Comparison of ENCODE assay signal across 12 cellular contexts in genomic region chr10:7193369-7193768, GRCh38.
DNase-seq lines count a peak whose midpoint lies in the region; ATAC-seq and TF ChIP-seq lines count a peak whose summit lies in the region.
"Had no signal": no experiment of that assay in that cellular context is flagged by ENCODE, and none has a peak within 500 bp of the region (broad histone marks: within the 10 kb centered on the region; RNA-seq: fewer than 3 reads in every experiment).

No MANE protein-coding gene starts in this region.

- no peak overlapping the region for H3K18ac ChIP-seq in trophoblast cell (ENCODE audit: low read length)

- no peak overlapping the region for H2BK12ac ChIP-seq in trophoblast cell (ENCODE audit: low read length)

- H3K4me2 ChIP-seq in trophoblast cell (ENCODE audit: low read length) = no peak overlapping the region

- H3K4me3 ChIP-seq in left ventricle myocardium inferior = no peak overlapping the region
- no peak overlapping the region for H3K4me3 ChIP-seq in trophoblast cell (ENCODE audit: low read depth, low read length)
- no peak overlapping the region for H3K4me3 ChIP-seq in BE2C (ENCODE audit: low read depth, low read length)
- no peak overlapping the region for H3K4me3 ChIP-seq in aorta (ENCODE audit: low read length in 2 of 2)
- H3K4me3 ChIP-seq: K562 had no signal

- no peak overlapping the region for H4K8ac ChIP-seq in trophoblast cell (ENCODE audit: low read depth, low read length)

- intact Hi-C loops in left ventricle myocardium superior (cut with micrococcal nuclease) (no loop called here), left ventricle myocardium inferior (cut with micrococcal nuclease) (no loop called here), aorta (cut with DNase I) (no loop called here)

- H3K36me3 ChIP-seq in left ventricle myocardium inferior (peaks cover 76% of the 10 kb centered on the region), trophoblast cell (ENCODE audit: control insufficient read depth in 1 of 2, insufficient read depth in 2 of 2, low read length in 2 of 2) (peaks cover 1 to 4% of the 10 kb centered on the region in 2 experiments), BE2C (peaks cover 28% of the 10 kb centered on the region), aorta (ENCODE audit: control insufficient read depth in 1 of 2, insufficient read depth in 2 of 2, low read length in 1 of 2) (no peaks in the 10 kb centered on the region)
- H3K36me3 ChIP-seq: WERI-Rb-1 had no signal

- no peak overlapping the region for H3K9ac ChIP-seq in trophoblast cell (ENCODE audit: low read length)

- H2BK5ac ChIP-seq in trophoblast cell (ENCODE audit: low read depth, low read length, poor library complexity) = no peak overlapping the region

- DNase-seq in left ventricle myocardium superior (no peak), left ventricle myocardium inferior (no peak), activated T-cell treated with anti-CD3 and anti-CD28 coated beads for 48 hours (ENCODE audit: low read depth) (peak; percentile 37), trophoblast cell (peak; percentile 19 to 32), COLO829 (ENCODE audit: low spot score) (no peak), OCI-M1 (lab: John Stamatoyannopoulos, UW) (no peak), BE2C (no peak), aorta (no peak)
- DNase-seq: NCI-H2171, WERI-Rb-1 had no signal

- H3K4ac ChIP-seq in trophoblast cell (ENCODE audit: low read depth, low read length) = no peak overlapping the region

- H3K79me2 ChIP-seq in trophoblast cell (ENCODE audit: control insufficient read depth, insufficient read depth, low read length, poor library complexity) = no peaks in the 10 kb centered on the region

- no CpG with 5 or more reads among the region's 7 CpGs for WGBS in trophoblast cell (ENCODE audit: extremely low coverage, insufficient coverage, insufficient read length)
- WGBS in aorta, 2 donors = 92 to 94% methylated on average over 7 of the region's 7 CpGs

- peak; percentile 73 for ATAC-seq in left ventricle myocardium superior
- ATAC-seq in aorta (ENCODE audit: low FRiP score) = no peak
- ATAC-seq: K562 had no signal

- H2AFZ ChIP-seq in trophoblast cell (ENCODE audit: insufficient read depth, low read length, poor library complexity) = no peak overlapping the region

- H3K27ac ChIP-seq in left ventricle myocardium inferior (replicated peaks) = no peak overlapping the region
- no peak overlapping the region for H3K27ac ChIP-seq in trophoblast cell (ENCODE audit: low read depth, low read length)
- H3K27ac ChIP-seq in aorta (ENCODE audit: low read depth in 1 of 2, low read length in 2 of 2) = no peak overlapping the region
- H3K27ac ChIP-seq: RWPE1, WERI-Rb-1 had no signal

- H4K91ac ChIP-seq in trophoblast cell (ENCODE audit: low read depth, low read length) = no peak overlapping the region

- no peak overlapping the region for H3K14ac ChIP-seq in trophoblast cell (ENCODE audit: low read length)

- no peak overlapping the region for H2BK120ac ChIP-seq in trophoblast cell (ENCODE audit: insufficient read depth, low read length, poor library complexity)

- peaks cover 24% of the 10 kb centered on the region for H3K4me1 ChIP-seq in left ventricle myocardium inferior
- no peaks in the 10 kb centered on the region for H3K4me1 ChIP-seq in trophoblast cell (ENCODE audit: control insufficient read depth in 1 of 2, insufficient read depth in 2 of 2, low read length in 2 of 2)
- no peaks in the 10 kb centered on the region for H3K4me1 ChIP-seq in BE2C
- H3K4me1 ChIP-seq in aorta (ENCODE audit: control insufficient read depth in 1 of 2, insufficient read depth in 2 of 2, low read length in 2 of 2) = no peaks in the 10 kb centered on the region

- H3K23ac ChIP-seq in trophoblast cell (ENCODE audit: low read length) = no peak overlapping the region

- H2AK5ac ChIP-seq in trophoblast cell (ENCODE audit: low read length) = no peak overlapping the region

- H3K9me3 ChIP-seq in left ventricle myocardium inferior (replicated peaks) (peaks cover 12% of the 10 kb centered on the region), trophoblast cell (ENCODE audit: insufficient read depth, low read depth, low read length) (no peaks in the 10 kb centered on the region), BE2C (no peaks in the 10 kb centered on the region), aorta (ENCODE audit: control insufficient read depth, low read length) (peaks cover 6% of the 10 kb centered on the region)

- H3K27me3 ChIP-seq in left ventricle myocardium inferior (ENCODE audit: low read depth) (no peaks in the 10 kb centered on the region), trophoblast cell (ENCODE audit: insufficient read depth, low read length) (no peaks in the 10 kb centered on the region), BE2C (no peaks in the 10 kb centered on the region), aorta (ENCODE audit: control insufficient read depth in 1 of 2, insufficient read depth in 2 of 2, low read length in 1 of 2) (no peaks in the 10 kb centered on the region)

- no peak overlapping the region for H4K12ac ChIP-seq in trophoblast cell (ENCODE audit: low read depth, low read length)

- no peaks in the 10 kb centered on the region for H3K79me1 ChIP-seq in trophoblast cell (ENCODE audit: low read length)

- TF ChIP-seq CTCF in left ventricle myocardium inferior (IDR thresholded peaks at IDR 0.05; ENCODE audit: borderline replicate concordance) (no peak), BE2C (IDR thresholded peaks at IDR 0.05; ENCODE audit: low read depth, low read length) (no peak)

Comparison
In these comparisons a context has a peak if more than half of its experiments do, and no peak if none do; other contexts are left out.
1. DNase-seq: peak in activated T-cell treated with anti-CD3 and anti-CD28 coated beads for 48 hours (single experiment) and trophoblast cell (2 of 2); none in left ventricle myocardium superior (single experiment), left ventricle myocardium inferior (single experiment), COLO829 (single experiment), OCI-M1 (single experiment), BE2C (single experiment) and aorta (0 of 2).